22 cellular contexts compared by ENCODE assay signal in the genomic region with DNA sequence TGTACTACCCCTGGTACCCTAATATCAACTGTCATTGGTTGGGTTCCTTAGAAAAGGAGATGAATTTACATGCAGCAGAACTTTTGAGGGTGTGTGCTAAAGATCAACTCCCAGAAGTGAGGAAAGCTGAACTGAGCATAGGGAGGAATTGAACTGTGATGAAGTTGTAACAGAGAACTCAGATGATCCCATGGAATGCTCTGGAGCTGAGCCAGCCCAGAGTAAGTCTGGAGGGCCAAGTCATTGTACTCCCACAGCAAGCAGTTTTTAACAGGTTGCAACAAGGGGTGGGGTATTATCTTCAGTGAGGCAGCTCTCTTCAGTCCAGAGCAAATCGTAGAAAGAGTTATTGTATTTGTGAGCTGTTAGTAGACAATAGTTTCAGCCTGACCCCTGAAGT.
DNase-seq lines count a peak whose midpoint lies in the region; ATAC-seq and TF ChIP-seq lines count a peak whose summit lies in the region.
"Had no signal": no experiment of that assay in that cellular context is flagged by ENCODE, and none has a peak within 500 bp of the region (broad histone marks: within the 10 kb centered on the region; RNA-seq: fewer than 3 reads in every experiment).

No MANE protein-coding gene starts in this region.

- no peak overlapping the region for H3K9ac ChIP-seq in mammary epithelial cell (ENCODE audit: insufficient read depth, low read length)

- CTCF ChIA-PET in MCF 10A (lab: Yijun Ruan, JAX) (interaction anchor here (0.5 to 1.1 kb wide), 3 partner anchors 170 to 484 kb away, joined by 3 to 4 read pairs (median 3); no protein-coding TSS in a partner anchor), mammary epithelial cell (lab: Charles Lee; ENCODE audit: low non-redundant PET) (no interaction called here)

- intact Hi-C loops in MCF 10A (cut with micrococcal nuclease) (no loop called here), mammary epithelial cell (cut with micrococcal nuclease) (no loop called here), thyroid gland (cut with DNase I) (no loop called here)

- H3K36me3 Mint-ChIP-seq in MCF 10A (ENCODE audit: insufficient read depth, unreplicated experiment) = no peaks in the 10 kb centered on the region
- H3K36me3 Mint-ChIP-seq: CD14-positive monocyte had no signal

- H3K4me1 ChIP-seq in mammary epithelial cell (ENCODE audit: insufficient read depth, low read length) (peaks cover 12% of the 10 kb centered on the region), thyroid gland (no peaks in the 10 kb centered on the region), gastroesophageal sphincter (no peaks in the 10 kb centered on the region)

- H4K20me1 ChIP-seq in mammary epithelial cell (ENCODE audit: insufficient read depth, low read length) = no peaks in the 10 kb centered on the region

- H3K9me3 Mint-ChIP-seq in MCF 10A (ENCODE audit: unreplicated experiment) = no peaks in the 10 kb centered on the region

- H3K27ac ChIP-seq in mammary epithelial cell (ENCODE audit: insufficient read depth, low read depth, low read length) (no peak overlapping the region), thyroid gland (no peak overlapping the region), gastroesophageal sphincter (no peak overlapping the region)
- H3K27ac ChIP-seq: SK-N-MC had no signal

- ATAC-seq in GM18505 (IDR thresholded peaks at IDR 0.05; ENCODE audit: unreplicated experiment) (no peak), gastroesophageal sphincter (no peak)
- ATAC-seq: HepG2 had no signal

- dilution Hi-C loops in mammary epithelial cell (cut with HindIII; ENCODE audit: low sequenced_read_pairs) = no loop called here

- H3K4me3 Mint-ChIP-seq in MCF 10A (ENCODE audit: unreplicated experiment) = no peak overlapping the region
- H3K4me3 Mint-ChIP-seq: CD14-positive monocyte had no signal

- no peak overlapping the region for H3K4me2 ChIP-seq in mammary epithelial cell (ENCODE audit: insufficient read depth, low read depth, low read length)

- TF ChIP-seq POLR2A in thyroid gland (IDR thresholded peaks at IDR 0.05) (no peak), GM18505 (IDR thresholded peaks at IDR 0.05; ENCODE audit: borderline replicate concordance, extremely low read depth, insufficient read depth, insufficient read length) (no peak), gastroesophageal sphincter (IDR thresholded peaks at IDR 0.05) (no peak)

- POLR2A ChIA-PET in MCF 10A (lab: Yijun Ruan, JAX) = interaction anchor here (1.2 kb wide), 1 partner anchor 10 kb away, joined by 5 read pairs; no protein-coding TSS in a partner anchor

- no peaks in the 10 kb centered on the region for H3K27me3 Mint-ChIP-seq in MCF 10A (ENCODE audit: insufficient read depth, unreplicated experiment)

- TF ChIP-seq EP300 in gastroesophageal sphincter (IDR thresholded peaks at IDR 0.05) = no peak

- no peak overlapping the region for H2AFZ ChIP-seq in mammary epithelial cell (ENCODE audit: low read depth, low read length)

- H3K4me3 ChIP-seq in mammary epithelial cell (replicated peaks in 1 of 3; ENCODE audit: insufficient read depth in 1 of 3, low read depth in 2 of 3, low read length in 3 of 3) (no peak overlapping the region), kidney epithelial cell (ENCODE audit: low read depth, low read length) (no peak overlapping the region), thyroid gland (replicated peaks in 1 of 3) (no peak overlapping the region), gastroesophageal sphincter (no peak overlapping the region)
- H3K4me3 ChIP-seq: SK-N-MC had no signal

- in situ Hi-C loops in mammary epithelial cell (cut with MboI; ENCODE audit: low sequenced_read_pairs in 2 of 2) = no loop called here

- H3K36me3 ChIP-seq in mammary epithelial cell (ENCODE audit: insufficient read depth, low read length) (no peaks in the 10 kb centered on the region), kidney epithelial cell (ENCODE audit: control insufficient read depth, insufficient read depth, low read length) (no peaks in the 10 kb centered on the region), thyroid gland (no peaks in the 10 kb centered on the region), gastroesophageal sphincter (no peaks in the 10 kb centered on the region)

- no peaks in the 10 kb centered on the region for H3K79me2 ChIP-seq in mammary epithelial cell (ENCODE audit: insufficient read depth, low read length)

- 86% methylated on average over 1 of the region's 1 CpG for WGBS in mammary epithelial cell (ENCODE audit: low coverage, missing lambda C conversion rate)
- 19 to 63% methylated on average over 1 of the region's 1 CpG for WGBS in thyroid gland, 2 donors
- 75 to 83% methylated on average over 1 of the region's 1 CpG for WGBS in gastroesophageal sphincter (ENCODE audit: low coverage in 1 of 2), 2 donors

- no peaks in the 10 kb centered on the region for H3K27me3 ChIP-seq in mammary epithelial cell (ENCODE audit: insufficient read depth, low read length)
- H3K27me3 ChIP-seq in kidney epithelial cell (ENCODE audit: control insufficient read depth, insufficient read depth, low read length) = no peaks in the 10 kb centered on the region
- no peaks in the 10 kb centered on the region for H3K27me3 ChIP-seq in thyroid gland
- H3K27me3 ChIP-seq in gastroesophageal sphincter = no peaks in the 10 kb centered on the region

- H3K9me3 ChIP-seq in mammary epithelial cell (replicated peaks; ENCODE audit: insufficient read depth, low read length) = no peaks in the 10 kb centered on the region
- no peaks in the 10 kb centered on the region for H3K9me3 ChIP-seq in thyroid gland
- H3K9me3 ChIP-seq in gastroesophageal sphincter = no peaks in the 10 kb centered on the region

- BruUV-seq in MCF 10A (replicated peaks; lab: Mats Ljungman, UMichigan) (no TSS peak), mammary epithelial cell (replicated peaks; lab: Mats Ljungman, UMichigan) (no TSS peak)

- peaks cover 14% of the 10 kb centered on the region for H3K4me1 Mint-ChIP-seq in MCF 10A (ENCODE audit: insufficient read depth, unreplicated experiment)
- H3K4me1 Mint-ChIP-seq: CD14-positive monocyte had no signal

- no peak overlapping the region for H3K27ac Mint-ChIP-seq in MCF 10A (ENCODE audit: low read depth, unreplicated experiment)
- H3K27ac Mint-ChIP-seq: CD14-positive monocyte had no signal

- DNase-seq in MCF 10A (ENCODE audit: unreplicated experiment) = peak; percentile 11
- no peak for DNase-seq in mammary epithelial cell
- DNase-seq in astrocyte of the hippocampus (ENCODE audit: low read depth, low spot score) = peak; percentile 49
- DNase-seq in kidney epithelial cell (ENCODE audit: low read depth) = peak; percentile 12
- DNase-seq in thyroid gland = peak; percentile 66 to 77
- DNase-seq in NCI-H1436 treated with DMSO at 0.1 percent for 48 hours (lab: John Stamatoyannopoulos, UW) = no peak
- DNase-seq: 8988T, DMS79 treated with DMSO at 0.1 percent for 48 hours, GOT3, KG1, NCI-H1048, NCI-H1436, NCI-H2029, NCI-H2171 treated with DMSO at 0.1 percent for 48 hours, NCI-H748 treated with DMSO at 0.1 percent for 48 hours, OCI-M1, SHP77 had no signal

- TF ChIP-seq CTCF in MCF 10A (IDR thresholded peaks at IDR 0.05; ENCODE audit: unreplicated experiment) (no peak), mammary epithelial cell (conservative IDR thresholded peaks at IDR 0.05 in 1 of 2, IDR thresholded peaks at IDR 0.05 in 1 of 2; ENCODE audit: extremely low read depth in 1 of 2, insufficient read depth in 1 of 2, low read depth in 1 of 2, low read length in 2 of 2) (no peak), kidney epithelial cell (IDR thresholded peaks at IDR 0.05; ENCODE audit: insufficient read depth, low read length, poor library complexity, severe bottlenecking) (no peak), thyroid gland (IDR thresholded peaks at IDR 0.05) (no peak), gastroesophageal sphincter (IDR thresholded peaks at IDR 0.05) (no peak)

Comparison
In these comparisons a context has a peak if more than half of its experiments do, and no peak if none do; other contexts are left out.
1. DNase-seq: peak in MCF 10A (single experiment), astrocyte of the hippocampus (single experiment), kidney epithelial cell (single experiment) and thyroid gland (2 of 2); none in mammary epithelial cell (single experiment) and NCI-H1436 treated with DMSO at 0.1 percent for 48 hours (single experiment).